1 cellular context compared by ENCODE assay signal in genomic region chr13:110696776-110697175, GRCh38.
TF ChIP-seq lines count a peak whose summit lies in the region.

No MANE protein-coding gene starts in this region.

TF ChIP-seq in GM23338, 12 proteins besides CTCF, POLR2A, EP300 and RAD21:
- TF ChIP-seq STAT1 (IDR thresholded peaks at IDR 0.05; ENCODE audit: unreplicated experiment) (no peak), POLR2AphosphoS5 (IDR thresholded peaks at IDR 0.05; ENCODE audit: low read depth) (no peak), ZNF462 (CRISPR knock-in tag; IDR thresholded peaks at IDR 0.05) (no peak), CREB1 (CRISPR knock-in tag; IDR thresholded peaks at IDR 0.05; ENCODE audit: low read depth) (no peak)
- TF ChIP-seq, protein P1, sequence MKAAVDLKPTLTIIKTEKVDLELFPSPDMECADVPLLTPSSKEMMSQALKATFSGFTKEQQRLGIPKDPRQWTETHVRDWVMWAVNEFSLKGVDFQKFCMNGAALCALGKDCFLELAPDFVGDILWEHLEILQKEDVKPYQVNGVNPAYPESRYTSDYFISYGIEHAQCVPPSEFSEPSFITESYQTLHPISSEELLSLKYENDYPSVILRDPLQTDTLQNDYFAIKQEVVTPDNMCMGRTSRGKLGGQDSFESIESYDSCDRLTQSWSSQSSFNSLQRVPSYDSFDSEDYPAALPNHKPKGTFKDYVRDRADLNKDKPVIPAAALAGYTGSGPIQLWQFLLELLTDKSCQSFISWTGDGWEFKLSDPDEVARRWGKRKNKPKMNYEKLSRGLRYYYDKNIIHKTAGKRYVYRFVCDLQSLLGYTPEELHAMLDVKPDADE (IDR thresholded peaks at IDR 0.05), result no peak
